Comparison of ENCODE assay signal across 31 cellular contexts in the genomic region with DNA sequence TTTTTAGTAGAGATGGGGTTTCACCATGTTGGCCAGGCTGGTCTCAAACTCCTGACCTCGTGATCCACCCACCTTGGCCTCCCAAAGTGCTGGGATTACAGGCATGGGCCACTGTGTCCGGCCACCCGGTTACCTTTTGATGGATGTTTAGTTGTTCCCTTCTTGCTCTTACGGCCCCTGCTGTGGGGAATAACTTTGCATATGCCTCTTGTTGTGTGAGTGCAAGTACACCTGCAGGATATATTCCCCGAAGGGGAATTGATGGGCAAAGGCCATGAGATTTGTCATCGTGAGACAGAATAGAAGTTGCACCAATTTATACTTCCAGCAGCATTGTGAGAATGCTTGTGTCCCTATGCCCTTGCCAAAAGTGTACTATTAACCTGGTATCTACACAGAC. TPM values are rescaled to one million over a fixed set of nuclear protein-coding genes. Genes with fewer than 3 reads are reported as not detected.
DNase-seq lines count a peak whose midpoint lies in the region; ATAC-seq, FAIRE-seq and TF ChIP-seq lines count a peak whose summit lies in the region.
"Had no signal": no experiment of that assay in that cellular context is flagged by ENCODE, and none has a peak within 500 bp of the region (broad histone marks: within the 10 kb centered on the region; RNA-seq: fewer than 3 reads in every experiment).

No MANE protein-coding gene starts in this region.

- H3K4me3 ChIP-seq in H7 (ENCODE audit: insufficient read depth, low read depth, low read length): no peak overlapping the region
- no peak overlapping the region for H3K4me3 ChIP-seq in GM12878
- H3K4me3 ChIP-seq: cardiac muscle cell, K562, MG63, skin epidermis, tibial nerve had no signal

- intact Hi-C loops in GM12878 (cut with micrococcal nuclease; ENCODE audit: unreplicated experiment): no loop called here
- intact Hi-C loops in posterior vena cava (cut with DNase I): no loop called here

- no peak overlapping the region for H3K4me2 ChIP-seq in GM12878 (ENCODE audit: control insufficient read depth, insufficient read depth)
- H3K4me2 ChIP-seq: SK-N-SH had no signal

- TF ChIP-seq POLR2A in GM12878 (IDR thresholded peaks at IDR 0.05; ENCODE audit: low read depth, low read length): no peak

- TF ChIP-seq CTCF in GM12878 (IDR thresholded peaks at IDR 0.05 in 2 of 3, conservative IDR thresholded peaks at IDR 0.05 in 1 of 3; ENCODE audit: control insufficient read depth in 2 of 3, extremely low read depth in 1 of 3, insufficient read depth in 1 of 3, low read depth in 3 of 3, low read length in 3 of 3): no peak

- DNase-seq in NCI-H526 (lab: John Stamatoyannopoulos, UW): peak; percentile 99 to 100
- no peak for DNase-seq in NCI-H526 treated with DMSO at 0.1 percent for 48 hours (lab: John Stamatoyannopoulos, UW)
- DNase-seq in H7: peak; percentile 23
- no peak for DNase-seq in GM12878 (ENCODE audit: low read depth, low spot score)
- DNase-seq in posterior vena cava (ENCODE audit: low spot score): peak; percentile 22
- DNase-seq in cerebellar nuclear complex (lab: John Stamatoyannopoulos, UW): no peak
- no peak for DNase-seq in activated naive CD4-positive, alpha-beta T cell treated with anti-CD3 and anti-CD28 coated beads, Interleukin-2, amount 50 U/mL, for 72 hours (ENCODE audit: low spot score in 2 of 2)
- DNase-seq in foreskin melanocyte: no peak
- DNase-seq: activated CD4-positive, alpha-beta T cell treated with anti-CD3 and anti-CD28 coated beads for 48 hours; activated CD8-positive, alpha-beta memory T cell treated with anti-CD3 and anti-CD28 coated beads, Interleukin-2, amount 10 ng/mL, durations not matched to agents 7 days and 5 days; activated naive CD4-positive, alpha-beta T cell treated with anti-CD3 and anti-CD28 coated beads, Interleukin-2, amount 50 U/mL, for 16 hours; cortex of kidney; DMS153; endodermal cell; foreskin fibroblast; HCEC 1CT; mesendoderm; MG63; NCI-H2081; NCI-H2227 treated with DMSO at 0.1 percent for 48 hours; NCI-H82; occipital lobe; SK-N-SH; stimulated activated CD8-positive, alpha-beta memory T cell treated with anti-CD3 and anti-CD28 coated beads, Interleukin-4, amount 100 ng/mL, for 48 hours had no signal

- no peak for TF ChIP-seq EP300 in GM12878 (IDR thresholded peaks at IDR 0.05; ENCODE audit: borderline replicate concordance in 1 of 2, control insufficient read depth in 1 of 2, low read depth in 2 of 2, low read length in 2 of 2)

- no peak overlapping the region for H3K9ac ChIP-seq in GM12878 (ENCODE audit: control insufficient read depth, insufficient read depth, low read length)
- H3K9ac ChIP-seq: SK-N-SH had no signal

- ATAC-seq in GM12878: no peak
- no peak for ATAC-seq in activated naive CD4-positive, alpha-beta T cell treated with anti-CD3 and anti-CD28 coated beads, Interleukin-2, amount 50 U/mL, for 72 hours
- ATAC-seq: activated CD8-positive, alpha-beta memory T cell treated with anti-CD3 and anti-CD28 coated beads, Interleukin-2, amount 10 ng/mL, durations not matched to agents 7 days and 5 days; esophagus mucosa; K562 had no signal

- H3K79me2 ChIP-seq in GM12878 (ENCODE audit: control insufficient read depth, insufficient read depth, low read length): peaks cover 15% of the 10 kb centered on the region

- no TSS peak for BruUV-seq in GM12878 (replicated peaks; lab: Mats Ljungman, UMichigan)

- H3K36me3 ChIP-seq in H7 (replicated peaks; ENCODE audit: control insufficient read depth, insufficient read depth, low read length) (no peaks in the 10 kb centered on the region), GM12878 (ENCODE audit: control insufficient read depth in 2 of 2, insufficient read depth in 2 of 2, low read length in 1 of 2) (no peaks in the 10 kb centered on the region)
- H3K36me3 ChIP-seq: cardiac muscle cell, MG63, tibial nerve had no signal

- in situ Hi-C loops in GM12878 (cut with MboI): no loop called here

- TF ChIP-seq RAD21 in GM12878 (IDR thresholded peaks at IDR 0.05; ENCODE audit: insufficient read depth, low read depth, low read length): no peak

- H3K27me3 ChIP-seq in H7 (ENCODE audit: control insufficient read depth, insufficient read depth, low read length) (no peaks in the 10 kb centered on the region), GM12878 (replicated peaks in 1 of 2; ENCODE audit: control insufficient read depth in 2 of 2, insufficient read depth in 2 of 2, low read length in 1 of 2) (no peaks in the 10 kb centered on the region)
- H3K27me3 ChIP-seq: cardiac muscle cell, MG63, tibial nerve had no signal

- H3K4me1 ChIP-seq in GM12878 (ENCODE audit: control insufficient read depth, insufficient read depth, low read length): peaks cover 47% of the 10 kb centered on the region

- H4K20me1 ChIP-seq in GM12878 (ENCODE audit: control insufficient read depth, insufficient read depth): no peaks in the 10 kb centered on the region

- no peak for FAIRE-seq in GM12878 (lab: Jason Lieb, UNC)
- FAIRE-seq: K562 had no signal

- H3K27ac Mint-ChIP-seq in activated naive CD4-positive, alpha-beta T cell treated with anti-CD3 and anti-CD28 coated beads, Interleukin-2, amount 50 U/mL, for 72 hours: no peak overlapping the region
- H3K27ac Mint-ChIP-seq: activated CD8-positive, alpha-beta memory T cell treated with anti-CD3 and anti-CD28 coated beads, Interleukin-2, amount 10 ng/mL, durations not matched to agents 7 days and 5 days; endodermal cell; T-helper 2 cell treated with Interferon-gamma antibody and Interleukin-4, amounts not matched to agents 5 μg/mL and 100 μg/mL, for 36 hours had no signal

- RAD21 ChIA-PET in GM12878 (lab: Charles Lee; ENCODE audit: unreplicated experiment): interaction anchor here (0.7 to 8.3 kb wide), 2 partner anchors 29 to 79 kb away, joined by 6 to 80 read pairs; no protein-coding TSS in a partner anchor

- H2AFZ ChIP-seq in GM12878 (ENCODE audit: control insufficient read depth, low read depth, low read length): no peak overlapping the region

- no peaks in the 10 kb centered on the region for H3K9me3 Mint-ChIP-seq in activated naive CD4-positive, alpha-beta T cell treated with anti-CD3 and anti-CD28 coated beads, Interleukin-2, amount 50 U/mL, for 72 hours
- H3K9me3 Mint-ChIP-seq: endodermal cell; T-helper 2 cell treated with Interferon-gamma antibody and Interleukin-4, amounts not matched to agents 5 μg/mL and 100 μg/mL, for 36 hours had no signal

- SMC1A ChIA-PET in GM12878 (lab: Charles Lee; ENCODE audit: uncharacterized antibody, unreplicated experiment): interaction anchor here (2.1 to 8.0 kb wide), 2 partner anchors 25 to 27 kb away, joined by 15 to 89 read pairs; no protein-coding TSS in a partner anchor

- no peaks in the 10 kb centered on the region for H3K36me3 Mint-ChIP-seq in activated naive CD4-positive, alpha-beta T cell treated with anti-CD3 and anti-CD28 coated beads, Interleukin-2, amount 50 U/mL, for 72 hours
- H3K36me3 Mint-ChIP-seq: activated CD8-positive, alpha-beta memory T cell treated with anti-CD3 and anti-CD28 coated beads, Interleukin-2, amount 10 ng/mL, durations not matched to agents 7 days and 5 days had no signal

- POLR2A ChIA-PET in GM12878 (lab: Charles Lee): interaction anchor here (0.6 kb wide), 1 partner anchor 41 kb away, joined by 3 read pairs; no protein-coding TSS in a partner anchor

- CTCF ChIA-PET in GM12878 (lab: Yijun Ruan, JAX): no interaction called here

- H3K9me3 ChIP-seq in GM12878 (replicated peaks; ENCODE audit: control insufficient read depth, insufficient read depth, low read length): no peaks in the 10 kb centered on the region
- H3K9me3 ChIP-seq: MG63, SK-N-SH, tibial nerve had no signal

- no peak overlapping the region for H3K27ac ChIP-seq in GM12878 (ENCODE audit: control insufficient read depth, insufficient read depth)
- H3K27ac ChIP-seq: 22Rv1, cardiac muscle cell, tibial nerve had no signal

- WGBS in GM12878 (ENCODE audit: insufficient coverage, insufficient replicate concordance, low lambda C conversion rate, missing lambda C conversion rate): 19% methylated on average over 6 of the region's 6 CpGs

TF ChIP-seq in GM12878, 131 proteins besides CTCF, POLR2A, EP300 and RAD21:
- no peak for TF ChIP-seq ATF7 (IDR thresholded peaks at IDR 0.05; ENCODE audit: low read depth)
- peak; percentile 48; the same call in 1 of the 2 replicates for TF ChIP-seq HDGF (IDR thresholded peaks at IDR 0.05)

RNA-seq across cellular contexts. Expression of a gene that starts 8.0 kb away (rescaled TPM):
- 8.6 and 10.3 TPM in 2 replicates for total RNA-seq in H7 (2014; rRNA removed; shearing (Covaris generic))
- 50.9 and 61.1 TPM in 2 replicates for total RNA-seq in GM12878 (2013; cell fraction: nucleolus; rRNA removed)
- total RNA-seq in GM12878 (2014; rRNA removed) (29.3 and 31.9 TPM in 2 replicates), GM12878 (2014; rRNA removed; fragmentation: Illumina TruSeq; extraction: Trizol) (17.4 and 18.2 TPM in 2 replicates), GM12878 (2021) (37.7 and 43.4 TPM in 2 replicates), posterior vena cava (10 to 100 TPM; 19.6 to 24.1 TPM)
- polyA plus RNA-seq in GM12878 (2011; ENCODE audit: low read depth): 3.2 TPM
- polyA plus RNA-seq in GM12878 (2011; rRNA removed) (4.0 and 6.1 TPM in 2 replicates), GM12878 (2014; fragmentation: Illumina TruSeq; extraction: Trizol) (21.7 and 23.9 TPM in 2 replicates), GM12878 (2014; fragmentation: Nextera tagmentation; extraction: Ambion mirVana) (1 to 10 TPM; 1.9 to 3.9 TPM), GM12878 (2014; rRNA removed) (34.0 and 45.3 TPM in 2 replicates), GM12878 (2016; fragmentation: Nextera tagmentation; extraction: Ambion mirVana) (10 to 100 TPM; 16.5 to 16.8 TPM)
- polyA plus RNA-seq in GM12878 (2011; cell fraction: cytosol; rRNA removed): 10.7 and 11.6 TPM in 2 replicates
- polyA plus RNA-seq in GM12878 (2011; cell fraction: nucleus; rRNA removed): 4.5 and 6.2 TPM in 2 replicates
- polyA plus RNA-seq in GM12878 (2012): 2.8 and 4.3 TPM in 2 replicates
- polyA minus RNA-seq in GM12878 (2011; rRNA and poly(A)+ RNA removed): 10.0 and 12.5 TPM in 2 replicates
- 5.1 and 6.0 TPM in 2 replicates for polyA minus RNA-seq in GM12878 (2011; cell fraction: cytosol; rRNA and poly(A)+ RNA removed)
- polyA minus RNA-seq in GM12878 (2011; cell fraction: nucleus; rRNA and poly(A)+ RNA removed): 5.5 and 8.9 TPM in 2 replicates
- 1 to 10 TPM; 6.7 to 8.5 TPM for total RNA-seq in activated naive CD4-positive, alpha-beta T cell treated with anti-CD3 and anti-CD28 coated beads, Interleukin-2, amount 50 U/mL, for 72 hours

Comparison
In these comparisons a context has a peak if more than half of its experiments do, and no peak if none do; other contexts are left out.
1. DNase-seq: peak in NCI-H526 (2 of 2), H7 (single experiment) and posterior vena cava (single experiment); none in NCI-H526 treated with DMSO at 0.1 percent for 48 hours (single experiment), GM12878 (single experiment), cerebellar nuclear complex (0 of 2), activated naive CD4-positive, alpha-beta T cell treated with anti-CD3 and anti-CD28 coated beads, Interleukin-2, amount 50 U/mL, for 72 hours (0 of 2) and foreskin melanocyte (single experiment).